In the genomic region with DNA sequence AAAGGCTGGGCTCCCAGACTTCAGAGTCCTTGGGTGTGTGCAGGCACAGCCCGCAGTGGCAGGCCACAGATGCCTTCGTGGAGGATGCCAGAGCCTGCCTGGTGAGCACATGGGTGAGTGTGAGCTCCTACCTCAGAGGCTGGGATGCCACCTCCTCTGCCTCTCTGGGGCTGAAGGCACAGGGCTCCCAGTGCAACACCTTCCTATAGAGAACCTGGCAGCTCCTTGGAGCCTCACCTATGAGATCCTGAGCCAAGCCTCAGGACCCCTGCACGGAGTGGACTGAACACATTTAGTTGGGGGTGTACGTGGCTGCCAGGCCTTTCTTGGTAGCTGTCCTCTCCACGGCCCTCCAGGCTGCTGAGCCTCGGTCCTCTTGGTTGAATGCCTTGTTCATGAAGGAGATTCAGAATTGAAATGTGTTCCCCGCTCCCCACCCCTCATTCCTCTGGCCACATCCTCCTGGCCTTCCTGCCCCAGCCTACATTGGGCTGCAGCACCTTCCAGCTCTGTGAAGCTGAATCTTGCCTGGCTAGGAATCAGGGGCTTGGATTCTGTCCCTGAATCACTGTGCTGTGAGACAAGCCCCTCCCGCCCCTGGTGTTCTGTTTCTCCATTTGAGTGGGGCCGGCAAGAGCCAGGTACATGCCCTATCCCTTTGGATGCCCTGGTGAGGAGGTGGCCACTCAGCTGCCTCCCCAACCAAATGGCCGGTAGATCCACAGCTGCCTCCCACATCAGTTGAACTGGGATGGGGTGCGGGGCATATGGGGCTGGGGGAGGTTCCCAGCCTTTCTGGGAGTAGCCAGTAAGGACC, we compare ENCODE assay signal across 20 cellular contexts. TPM values are rescaled to one million over a fixed set of nuclear protein-coding genes. Genes with fewer than 3 reads are reported as not detected.
DNase-seq lines count a peak whose midpoint lies in the region; ATAC-seq, FAIRE-seq and TF ChIP-seq lines count a peak whose summit lies in the region.
"Had no signal": no experiment of that assay in that cellular context is flagged by ENCODE, and none has a peak within 500 bp of the region (broad histone marks: within the 10 kb centered on the region; RNA-seq: fewer than 3 reads in every experiment).

No MANE protein-coding gene starts in this region.

- FAIRE-seq in H1 (lab: Jason Lieb, UNC) = no peak
- FAIRE-seq: RCC 7860 had no signal

- no peak for TF ChIP-seq EP300 in H1 (IDR thresholded peaks at IDR 0.05; ENCODE audit: borderline replicate concordance in 1 of 2, low read depth in 2 of 2, low read length in 2 of 2)

- no peak overlapping the region for H3K23ac ChIP-seq in H1 (ENCODE audit: insufficient read length)

- intact Hi-C loops in mucosa of descending colon (cut with DNase I, micrococcal nuclease) = no loop called here

- TF ChIP-seq RAD21 in H1 (IDR thresholded peaks at IDR 0.05 in 1 of 2, conservative IDR thresholded peaks at IDR 0.05 in 1 of 2; ENCODE audit: low read depth in 2 of 2, low read length in 2 of 2) = no peak

- TF ChIP-seq CTCF in RWPE2 (IDR thresholded peaks at IDR 0.05; ENCODE audit: poor library complexity, severe bottlenecking) = no peak
- no peak for TF ChIP-seq CTCF in H1 (IDR thresholded peaks at IDR 0.05; ENCODE audit: control extremely low read depth in 1 of 3, insufficient read depth in 1 of 3, low read depth in 1 of 3, low read length in 3 of 3)
- TF ChIP-seq CTCF in mucosa of descending colon (IDR thresholded peaks at IDR 0.05) = no peak
- TF ChIP-seq CTCF in foreskin keratinocyte (conservative IDR thresholded peaks at IDR 0.05) = no peak

- peaks cover 27% of the 10 kb centered on the region for H3K36me3 Mint-ChIP-seq in stimulated activated memory B cell treated with anti-CD40 and anti-IgM and Interleukin-4, amounts not matched to agents 10 μg/mL and 1 μg/mL and 100 μg/mL, for 72 hours

- no peak overlapping the region for H2BK15ac ChIP-seq in H1 (ENCODE audit: low read length)

- H2BK12ac ChIP-seq in H1 (ENCODE audit: low read depth, low read length) = no peak overlapping the region

- no peaks in the 10 kb centered on the region for H3K79me2 ChIP-seq in H1 (ENCODE audit: control insufficient read depth in 1 of 2, insufficient read depth in 2 of 2, low read length in 2 of 2)

- peaks cover 3% of the 10 kb centered on the region for H3K36me3 ChIP-seq in RWPE2 (ENCODE audit: low read depth)
- H3K36me3 ChIP-seq in H1 (ENCODE audit: control insufficient read depth in 2 of 4, insufficient read depth in 4 of 4, low read length in 3 of 4) = no peaks in the 10 kb centered on the region
- H3K36me3 ChIP-seq in mucosa of descending colon (ENCODE audit: low read depth) = no peaks in the 10 kb centered on the region

- no peak overlapping the region; a peak in 1 of 7 replicates for H3K9ac ChIP-seq in H1 (replicated peaks in 1 of 4; ENCODE audit: extremely low read depth in 1 of 4, low read depth in 3 of 4, low read length in 3 of 4)
- H3K9ac ChIP-seq: GM23248 had no signal

- H3K4me3 ChIP-seq in RWPE2 (ENCODE audit: severe bottlenecking) = no peak overlapping the region
- no peak overlapping the region for H3K4me3 ChIP-seq in H1 (ENCODE audit: extremely low read depth in 1 of 4, insufficient read depth in 2 of 4, low read depth in 3 of 4, low read length in 4 of 4)
- H3K4me3 ChIP-seq in mucosa of descending colon = no peak overlapping the region
- H3K4me3 ChIP-seq: GM23248 had no signal

- no peak for DNase-seq in RWPE2 (ENCODE audit: low spot score)
- peak in 1 of 2 experiments; percentile 46 for DNase-seq in H1 (ENCODE audit: low read depth in 1 of 2, low spot score in 2 of 2)
- no peak for DNase-seq in mucosa of descending colon
- DNase-seq in dedifferentiated amniotic fluid mesenchymal stem cell (ENCODE audit: extremely low spot score) = no peak
- DNase-seq in HPDE6-E6E7 (ENCODE audit: extremely low spot score) = no peak
- no peak for DNase-seq in foreskin keratinocyte
- no peak for DNase-seq in activated naive CD4-positive, alpha-beta T cell (lab: John Stamatoyannopoulos, UW)
- DNase-seq: AML-193, DMS79 treated with DMSO at 0.1 percent for 48 hours, GM23248, IMR-90, Karpas-422, NCI-H1048, NCI-H2081 treated with DMSO at 0.1 percent for 48 hours, SHP77 treated with DMSO at 0.1 percent for 48 hours, T-cell had no signal

- H3K9me3 ChIP-seq in RWPE2 (ENCODE audit: severe bottlenecking) = no peaks in the 10 kb centered on the region
- peaks cover 0 to 4% of the 10 kb centered on the region in 2 experiments; a peak in 3 of 4 replicates for H3K9me3 ChIP-seq in H1 (ENCODE audit: insufficient read depth in 2 of 2, low read depth in 1 of 2, low read length in 1 of 2)
- peaks cover 18% of the 10 kb centered on the region for H3K9me3 ChIP-seq in mucosa of descending colon

- no peak overlapping the region for H3K27ac Mint-ChIP-seq in stimulated activated memory B cell treated with anti-CD40 and anti-IgM and Interleukin-4, amounts not matched to agents 10 μg/mL and 1 μg/mL and 100 μg/mL, for 72 hours
- H3K27ac Mint-ChIP-seq: T-cell had no signal

- H3K79me1 ChIP-seq in H1 (ENCODE audit: low read depth, low read length) = 0 out of 2 replicates have a peak, but pooled peaks cover 2% of the 10 kb centered on the region

- H3K4ac ChIP-seq in H1 (replicated peaks; ENCODE audit: insufficient read length, low read depth, low read length) = no peak overlapping the region

- no peak overlapping the region for H2BK120ac ChIP-seq in H1 (replicated peaks; ENCODE audit: low read depth, low read length)

- H4K5ac ChIP-seq in H1 (ENCODE audit: insufficient read length, low read depth, low read length) = no peak overlapping the region

- H2AFZ ChIP-seq in H1 (ENCODE audit: low read length) = no peak overlapping the region
- H2AFZ ChIP-seq: GM23248 had no signal

- H3K4me3 Mint-ChIP-seq in stimulated activated memory B cell treated with anti-CD40 and anti-IgM and Interleukin-4, amounts not matched to agents 10 μg/mL and 1 μg/mL and 100 μg/mL, for 72 hours = no peak overlapping the region
- H3K4me3 Mint-ChIP-seq: T-cell had no signal

- no peak overlapping the region for H3K4me2 ChIP-seq in H1 (ENCODE audit: insufficient read depth in 1 of 2, low read depth in 2 of 2, low read length in 2 of 2)

- no peak overlapping the region for H3K14ac ChIP-seq in H1 (ENCODE audit: insufficient read length)

- peak; percentile 8; the same call in 1 of the 3 replicates for ATAC-seq in RWPE2 (ENCODE audit: low read depth)
- ATAC-seq in mucosa of descending colon = peak; percentile 14
- ATAC-seq in stimulated activated memory B cell treated with anti-CD40 and anti-IgM and Interleukin-4, amounts not matched to agents 10 μg/mL and 1 μg/mL and 100 μg/mL, for 72 hours = peak; percentile 12
- no peak for ATAC-seq in foreskin keratinocyte
- ATAC-seq: SK-N-SH treated with all-trans-retinoic acid at 6 μM for 48 hours, T-cell had no signal

- POLR2A ChIA-PET in H1 (lab: Charles Lee; ENCODE audit: partially characterized antibody) = no interaction called here

- peaks cover 3% of the 10 kb centered on the region for H3K9me3 Mint-ChIP-seq in stimulated activated memory B cell treated with anti-CD40 and anti-IgM and Interleukin-4, amounts not matched to agents 10 μg/mL and 1 μg/mL and 100 μg/mL, for 72 hours

- H4K20me1 ChIP-seq in H1 (replicated peaks in 1 of 2; ENCODE audit: control insufficient read depth in 1 of 2, insufficient read depth in 2 of 2, low read length in 2 of 2) = peaks cover 0 to 3% of the 10 kb centered on the region in 2 experiments

- H2BK20ac ChIP-seq in H1 (ENCODE audit: low read length) = no peak overlapping the region

- H4K8ac ChIP-seq in H1 (ENCODE audit: extremely low read depth, insufficient read depth, low read length) = no peak overlapping the region

- H2AK5ac ChIP-seq in H1 (ENCODE audit: low read depth, low read length) = no peak overlapping the region

- H3K18ac ChIP-seq in H1 (ENCODE audit: extremely low read depth, low read length) = no peak overlapping the region

- TF ChIP-seq POLR2A in H1 (IDR thresholded peaks at IDR 0.05; ENCODE audit: control extremely low read depth in 1 of 2, low read depth in 2 of 2, low read length in 2 of 2) = no peak

- peak overlapping the region; percentile 3; the same call in 1 of the 2 replicates for H2BK5ac ChIP-seq in H1 (ENCODE audit: low read depth, low read length)

- no peaks in the 10 kb centered on the region for H3K27me3 ChIP-seq in RWPE2 (ENCODE audit: insufficient read depth, poor library complexity, severe bottlenecking)
- no peaks in the 10 kb centered on the region for H3K27me3 ChIP-seq in H1 (replicated peaks in 1 of 4; ENCODE audit: control insufficient read depth in 3 of 4, extremely low read depth in 1 of 4, insufficient read depth in 3 of 4, low read length in 3 of 4)
- H3K27me3 ChIP-seq in foreskin keratinocyte = no peaks in the 10 kb centered on the region

- H3K56ac ChIP-seq in H1 (replicated peaks; ENCODE audit: insufficient read length, low read depth, low read length) = no peak overlapping the region

- H3K23me2 ChIP-seq in H1 (ENCODE audit: low read depth, low read length) = no peaks in the 10 kb centered on the region

- CTCF ChIA-PET in H1 (lab: Charles Lee; ENCODE audit: partially characterized antibody) = interaction anchor here (0.9 to 1.2 kb wide), 3 partner anchors 9 to 44 kb away, joined by 3 to 4 read pairs (median 3); no protein-coding TSS in a partner anchor

- H3K4me1 ChIP-seq in RWPE2 (ENCODE audit: insufficient read depth, poor library complexity, severe bottlenecking) (no peaks in the 10 kb centered on the region), H1 (replicated peaks in 1 of 4; ENCODE audit: control insufficient read depth in 3 of 4, insufficient read depth in 4 of 4, low read length in 3 of 4) (no peaks in the 10 kb centered on the region), mucosa of descending colon (ENCODE audit: low read depth) (no peaks in the 10 kb centered on the region), foreskin keratinocyte (no peaks in the 10 kb centered on the region)

- no peak overlapping the region for H3K27ac ChIP-seq in RWPE2 (ENCODE audit: poor library complexity, severe bottlenecking)
- H3K27ac ChIP-seq in H1 (ENCODE audit: low read depth, low read length) = no peak overlapping the region
- H3K27ac ChIP-seq in foreskin keratinocyte = no peak overlapping the region
- H3K27ac ChIP-seq: C4-2B, GM23248 had no signal

- no peak overlapping the region for H4K91ac ChIP-seq in H1 (replicated peaks; ENCODE audit: insufficient read length, low read length)

- 90% methylated on average over 11 of the region's 11 CpGs; no CpG with 5 or more reads in 1 of the 2 experiments for WGBS in H1 (ENCODE audit: extremely low coverage in 1 of 2, insufficient coverage in 1 of 2, insufficient read length in 1 of 2, insufficient replicate concordance in 2 of 2, low coverage in 1 of 2, low lambda C conversion rate in 2 of 2, missing lambda C conversion rate in 1 of 2), 2 experiments

- H3K27me3 Mint-ChIP-seq in stimulated activated memory B cell treated with anti-CD40 and anti-IgM and Interleukin-4, amounts not matched to agents 10 μg/mL and 1 μg/mL and 100 μg/mL, for 72 hours = no peaks in the 10 kb centered on the region
- H3K27me3 Mint-ChIP-seq: T-cell had no signal

- H3K4me1 Mint-ChIP-seq in stimulated activated memory B cell treated with anti-CD40 and anti-IgM and Interleukin-4, amounts not matched to agents 10 μg/mL and 1 μg/mL and 100 μg/mL, for 72 hours = no peaks in the 10 kb centered on the region
- H3K4me1 Mint-ChIP-seq: T-cell had no signal

RNA-seq across cellular contexts. Expression of gene TRAF3, which starts 38.7 kb away (rescaled TPM):
- total RNA-seq in H1 (2021; fragmentation: NEBNext Ultra II Directional; extraction: Animal tissue kit (Norgen Biotek cat#: 25700)) = 10.0 and 12.1 TPM in 2 replicates
- 5.8 and 6.5 TPM in 2 replicates for polyA plus RNA-seq in H1 (2011; rRNA removed)
- polyA plus RNA-seq in H1 (2011; cell fraction: cytosol; rRNA removed) = 6.7 TPM
- polyA plus RNA-seq in H1 (2011; cell fraction: nucleus; rRNA removed) = 11.0 TPM
- 6.8 to 8.1 TPM (median 7.6 TPM) in 4 replicates for polyA plus RNA-seq in H1 (2012, experiment 1 of 2)
- 3.8 TPM for polyA plus RNA-seq in H1 (2012, experiment 2 of 2)
- polyA plus RNA-seq in H1 (2013, experiment 1 of 2) = 4.9 TPM
- 5.2 TPM for polyA plus RNA-seq in H1 (2013, experiment 2 of 2)
- 14.0 and 19.4 TPM in 2 replicates for polyA minus RNA-seq in H1 (2011; rRNA and poly(A)+ RNA removed)
- 4.9 TPM for polyA minus RNA-seq in H1 (2011; cell fraction: cytosol; rRNA and poly(A)+ RNA removed)
- 10.2 TPM for polyA minus RNA-seq in H1 (2011; cell fraction: nucleus; rRNA and poly(A)+ RNA removed)
- 10 to 100 TPM; 20.9 to 36.0 (median 21.3) TPM for total RNA-seq in mucosa of descending colon
- 19.9 and 20.4 TPM in 2 replicates for total RNA-seq in foreskin keratinocyte
- polyA plus RNA-seq in foreskin keratinocyte = 9.2 and 10.1 TPM in 2 replicates
